ENCODE assay signal across 7 cellular contexts in genomic region chr9:137422668-137423000, GRCh38. TPM values are rescaled to one million over a fixed set of nuclear protein-coding genes. Genes with fewer than 3 reads are reported as not detected.
DNase-seq lines count a peak whose midpoint lies in the region; ATAC-seq and TF ChIP-seq lines count a peak whose summit lies in the region.

No MANE protein-coding gene starts in this region.

- peak overlapping the region; percentile 84 for H3K4me3 Mint-ChIP-seq in activated naive CD8-positive, alpha-beta T cell treated with anti-CD3 and anti-CD28 coated beads, Interleukin-2, amount 50 U/mL, for 24 hours

- H3K9me3 Mint-ChIP-seq in activated naive CD8-positive, alpha-beta T cell treated with anti-CD3 and anti-CD28 coated beads, Interleukin-2, amount 50 U/mL, for 24 hours: no peaks in the 10 kb centered on the region

- H3K79me2 ChIP-seq in Karpas-422 (ENCODE audit: low read length): peaks cover 13% of the 10 kb centered on the region
- H3K79me2 ChIP-seq in hepatocyte: peaks cover 46% of the 10 kb centered on the region

- H4K20me1 ChIP-seq in Karpas-422 (ENCODE audit: insufficient read depth, low read depth, low read length) (no peaks in the 10 kb centered on the region), hepatocyte (ENCODE audit: insufficient read depth, poor library complexity, severe bottlenecking) (no peaks in the 10 kb centered on the region)

- TF ChIP-seq CTCF in hepatocyte (IDR thresholded peaks at IDR 0.05; ENCODE audit: poor library complexity): no peak

- peak; percentile 27 for ATAC-seq in GM21737 (IDR thresholded peaks at IDR 0.05; ENCODE audit: unreplicated experiment)
- ATAC-seq in activated naive CD8-positive, alpha-beta T cell treated with anti-CD3 and anti-CD28 coated beads, Interleukin-2, amount 50 U/mL, for 24 hours: peak; percentile 47
- ATAC-seq in sciatic nerve: no peak

- DNase-seq in Karpas-422 (peak; percentile 55), hepatocyte (ENCODE audit: low spot score) (peak; percentile 68), sciatic nerve (ENCODE audit: low spot score) (no peak)
- DNase-seq in activated naive CD8-positive, alpha-beta T cell treated with anti-CD3 and anti-CD28 coated beads, Interleukin-2, amount 50 U/mL, for 24 hours: peak; percentile 47

- H3K9ac ChIP-seq in Karpas-422 (ENCODE audit: low read length) (peak overlapping the region; percentile 93), skeletal muscle tissue (ENCODE audit: low read depth in 1 of 3, low read length in 3 of 3) (peak overlapping the region; percentile 73 to 90 (median 83))

- 0% methylated on average over 11 of the region's 43 CpGs for WGBS in hepatocyte (ENCODE audit: low lambda C conversion rate, missing lambda C conversion rate)

- H3K27me3 ChIP-seq in Karpas-422 (ENCODE audit: low read length) (no peaks in the 10 kb centered on the region), hepatocyte (no peaks in the 10 kb centered on the region), skeletal muscle tissue (ENCODE audit: control insufficient read depth in 3 of 3, insufficient read depth in 3 of 3, low read length in 3 of 3) (no peaks in the 10 kb centered on the region)

- H3K4me1 Mint-ChIP-seq in activated naive CD8-positive, alpha-beta T cell treated with anti-CD3 and anti-CD28 coated beads, Interleukin-2, amount 50 U/mL, for 24 hours: peaks cover 15% of the 10 kb centered on the region

- H3K4me3 ChIP-seq in GM08714 (ENCODE audit: low read length) (peak overlapping the region; percentile 75), Karpas-422 (ENCODE audit: low read length) (peak overlapping the region; percentile 99), hepatocyte (peak overlapping the region; percentile 98), skeletal muscle tissue (ENCODE audit: low read length in 3 of 3) (peak overlapping the region; percentile 78 to 87 (median 83))

- intact Hi-C loops in sciatic nerve (cut with DNase I): no loop called here

- no peaks in the 10 kb centered on the region for H3K27me3 Mint-ChIP-seq in activated naive CD8-positive, alpha-beta T cell treated with anti-CD3 and anti-CD28 coated beads, Interleukin-2, amount 50 U/mL, for 24 hours

- no peaks in the 10 kb centered on the region for H3K36me3 Mint-ChIP-seq in activated naive CD8-positive, alpha-beta T cell treated with anti-CD3 and anti-CD28 coated beads, Interleukin-2, amount 50 U/mL, for 24 hours (ENCODE audit: low read depth)

- H3K4me2 ChIP-seq in Karpas-422 (ENCODE audit: low read depth, low read length, poor library complexity, severe bottlenecking): peak overlapping the region; percentile 100
- peak overlapping the region; percentile 98 for H3K4me2 ChIP-seq in hepatocyte

- no peaks in the 10 kb centered on the region for H3K9me2 ChIP-seq in Karpas-422 (replicated peaks; ENCODE audit: insufficient read depth, low read length)
- H3K9me2 ChIP-seq in hepatocyte (replicated peaks; ENCODE audit: insufficient read depth): no peaks in the 10 kb centered on the region

- H3K36me3 ChIP-seq in Karpas-422 (ENCODE audit: insufficient read depth, low read length): no peaks in the 10 kb centered on the region
- H3K36me3 ChIP-seq in hepatocyte (replicated peaks; ENCODE audit: insufficient read depth, low read depth): no peaks in the 10 kb centered on the region
- no peaks in the 10 kb centered on the region for H3K36me3 ChIP-seq in skeletal muscle tissue (ENCODE audit: control insufficient read depth in 3 of 3, insufficient read depth in 3 of 3, low read length in 3 of 3)

- no peak overlapping the region for H3K27ac ChIP-seq in Karpas-422 (ENCODE audit: low read length)
- peak overlapping the region; percentile 88 for H3K27ac ChIP-seq in hepatocyte
- peak overlapping the region; percentile 40 for H3K27ac ChIP-seq in skeletal muscle tissue (ENCODE audit: low read depth, low read length)

- H3K4me1 ChIP-seq in Karpas-422 (ENCODE audit: low read length) (peaks cover 15% of the 10 kb centered on the region), hepatocyte (ENCODE audit: insufficient read depth) (peaks cover 20% of the 10 kb centered on the region), skeletal muscle tissue (ENCODE audit: control insufficient read depth in 3 of 3, insufficient read depth in 3 of 3, low read length in 3 of 3) (peaks cover 13 to 24% (median 17%) of the 10 kb centered on the region in 3 donors)

- no peaks in the 10 kb centered on the region for H3K9me3 ChIP-seq in Karpas-422 (ENCODE audit: low read length)
- H3K9me3 ChIP-seq in hepatocyte (ENCODE audit: low read depth): no peaks in the 10 kb centered on the region
- no peaks in the 10 kb centered on the region for H3K9me3 ChIP-seq in skeletal muscle tissue (ENCODE audit: control insufficient read depth in 3 of 3, low read length in 3 of 3)

- H3K27ac Mint-ChIP-seq in activated naive CD8-positive, alpha-beta T cell treated with anti-CD3 and anti-CD28 coated beads, Interleukin-2, amount 50 U/mL, for 24 hours: no peak overlapping the region

- H2AFZ ChIP-seq in Karpas-422 (ENCODE audit: low read length): peak overlapping the region; percentile 95
- peak overlapping the region; percentile 99 for H2AFZ ChIP-seq in hepatocyte

RNA-seq across cellular contexts. Expression of gene EXD3, which starts 0.3 kb away (rescaled TPM):
- 2.8 and 7.8 TPM in 2 replicates for total RNA-seq in Karpas-422 (2014; rRNA removed; shearing (Covaris generic); ENCODE audit: low replicate concordance)
- total RNA-seq in hepatocyte: 7.3 and 11.8 TPM in 2 replicates
- 21.6 and 24.9 TPM in 2 replicates for polyA plus RNA-seq in hepatocyte
- total RNA-seq in skeletal muscle tissue: 8.4 TPM
- total RNA-seq in sciatic nerve: 48.1 TPM

RNA-seq across cellular contexts. Expression of gene NOXA1, which starts 0.6 kb away (rescaled TPM):
- 0.51 TPM in 1 of 2 replicates, not detected in the other for total RNA-seq in Karpas-422 (2014; rRNA removed; shearing (Covaris generic); ENCODE audit: low replicate concordance)
- 7.2 and 8.2 TPM in 2 replicates for total RNA-seq in hepatocyte
- 12.5 and 13.9 TPM in 2 replicates for polyA plus RNA-seq in hepatocyte
- total RNA-seq in skeletal muscle tissue: 0.52 TPM
- 7.4 TPM for total RNA-seq in sciatic nerve

RNA-seq across cellular contexts. Expression of gene ENTPD8, which starts 18.5 kb away (rescaled TPM):
- not detected in 2 replicates for total RNA-seq in Karpas-422 (2014; rRNA removed; shearing (Covaris generic); ENCODE audit: low replicate concordance)
- total RNA-seq in hepatocyte: 6.1 and 7.1 TPM in 2 replicates
- 14.2 and 16.5 TPM in 2 replicates for polyA plus RNA-seq in hepatocyte
- not detected for total RNA-seq in skeletal muscle tissue
- not detected for total RNA-seq in sciatic nerve

RNA-seq across cellular contexts. Expression of gene NSMF, which starts 36.5 kb away (rescaled TPM):
- total RNA-seq in Karpas-422 (2014; rRNA removed; shearing (Covaris generic); ENCODE audit: low replicate concordance): 36.4 and 55.4 TPM in 2 replicates
- total RNA-seq in hepatocyte: 37.2 and 39.5 TPM in 2 replicates
- 51.6 and 54.7 TPM in 2 replicates for polyA plus RNA-seq in hepatocyte
- 4.2 TPM for total RNA-seq in skeletal muscle tissue
- 50.4 TPM for total RNA-seq in sciatic nerve
